27 cellular contexts compared by ENCODE assay signal in genomic region chr12:128557231-128557630, GRCh38.
"Had no signal": no experiment of that assay in that cellular context is flagged by ENCODE, and none has a peak within 500 bp of the region (broad histone marks: within the 10 kb centered on the region; RNA-seq: fewer than 3 reads in every experiment).

No MANE protein-coding gene starts in this region.

- H3K36me3 ChIP-seq: MG63, SJCRH30 had no signal

- DNase-seq: Kasumi-1, MG63, NCI-H1048, NCI-H1092 treated with DMSO at 0.1 percent for 48 hours, NCI-H1417, NCI-H1436, NCI-H146, NCI-H1694, NCI-H187, NCI-H1930, NCI-H2029 treated with DMSO at 0.1 percent for 48 hours, NCI-H2081 treated with DMSO at 0.1 percent for 48 hours, NCI-H2107, NCI-H2171, NCI-H226, NCI-H446 treated with DMSO at 0.1 percent for 48 hours, NCI-H510A, NCI-H526, NCI-H774, PC-9, SHP77, SIG-M5, SJCRH30, SK-N-SH, SW 1271, T-helper 1 cell had no signal

- H3K9ac ChIP-seq: SK-N-SH had no signal

- H3K4me2 ChIP-seq: PC-9, SK-N-SH had no signal

- H3K4me3 ChIP-seq: MG63, PC-9, SJCRH30 had no signal

- H3K27me3 ChIP-seq: MG63 had no signal

- H3K9me3 ChIP-seq: MG63, SJCRH30, SK-N-SH had no signal

- H2AFZ ChIP-seq: PC-9 had no signal

- H3K27ac ChIP-seq: PC-9, RWPE1, SJCRH30 had no signal
